ENCODE assay signal across 10 cellular contexts in genomic region chr6:137165375-137166246, GRCh38. TPM values are rescaled to one million over a fixed set of nuclear protein-coding genes. Genes with fewer than 3 reads are reported as not detected.
A peak's percentile ranks its signal among the peaks of the same experiment; 100 is the strongest.
DNase-seq lines count a peak whose midpoint lies in the region; ATAC-seq and TF ChIP-seq lines count a peak whose summit lies in the region.
"Had no signal": no experiment of that assay in that cellular context is flagged by ENCODE, and none has a peak within 500 bp of the region (broad histone marks: within the 10 kb centered on the region; RNA-seq: fewer than 3 reads in every experiment).

No MANE protein-coding gene starts in this region.

- no peak overlapping the region for H2BK5ac ChIP-seq in mesenchymal stem cell (ENCODE audit: low read depth, low read length, poor library complexity, severe bottlenecking)

- 84 to 87% methylated on average over 9 of the region's 9 CpGs for WGBS in aorta, 2 donors
- WGBS in mesenchymal stem cell: 88% methylated on average over 9 of the region's 9 CpGs

- no peak overlapping the region for H2AFZ ChIP-seq in mesenchymal stem cell (ENCODE audit: low read depth, low read length)

- POLR2A ChIA-PET in CD4-positive, alpha-beta memory T cell (lab: Charles Lee; ENCODE audit: partially characterized antibody): interaction anchor here (0.7 to 2.4 kb wide), 4 partner anchors 10 to 143 kb away, joined by 3 to 16 read pairs (median 4); no protein-coding TSS in a partner anchor

- peak; percentile 17 for TF ChIP-seq CTCF in colonic mucosa (IDR thresholded peaks at IDR 0.05)

- no peak overlapping the region for H3K27ac ChIP-seq in CD4-positive, alpha-beta memory T cell (ENCODE audit: low read depth, low read length)
- H3K27ac ChIP-seq in colonic mucosa (no peak overlapping the region), aorta (ENCODE audit: low read depth in 1 of 2, low read length in 2 of 2) (no peak overlapping the region), mesenchymal stem cell (ENCODE audit: low read length, poor library complexity, severe bottlenecking) (no peak overlapping the region), caudate nucleus (ENCODE audit: low read depth, low read length) (no peak overlapping the region)
- H3K27ac ChIP-seq: SJSA1 had no signal

- no peak overlapping the region for H2BK120ac ChIP-seq in mesenchymal stem cell (ENCODE audit: low read depth, low read length)

- peaks cover 14 to 43% (median 27%) of the 10 kb centered on the region in 4 donors for H3K4me1 Mint-ChIP-seq in CD4-positive, alpha-beta memory T cell

- ATAC-seq in GM18519 (IDR thresholded peaks at IDR 0.05; ENCODE audit: low FRiP score, unreplicated experiment) (peak; percentile 32), HG03064 (IDR thresholded peaks at IDR 0.05; ENCODE audit: low read depth, unreplicated experiment) (peak; percentile 48), aorta (ENCODE audit: low FRiP score) (no peak)

- intact Hi-C loops in CD4-positive, alpha-beta memory T cell (cut with micrococcal nuclease): loop anchor here (1.0 to 5.0 kb wide), 2 partner anchors 71 to 147 kb away; no protein-coding TSS in a partner anchor
- intact Hi-C loops in colonic mucosa (cut with DNase I) (no loop called here), aorta (cut with DNase I) (loop anchor here in 1 of 2 donors (10.0 kb wide), 1 partner anchor 99 kb away; no protein-coding TSS in a partner anchor)

- H3K4me1 ChIP-seq in CD4-positive, alpha-beta memory T cell (ENCODE audit: insufficient read depth, low read length): peaks cover 16% of the 10 kb centered on the region
- no peaks in the 10 kb centered on the region for H3K4me1 ChIP-seq in colonic mucosa
- no peaks in the 10 kb centered on the region for H3K4me1 ChIP-seq in aorta (ENCODE audit: control insufficient read depth in 1 of 2, insufficient read depth in 2 of 2, low read length in 2 of 2)
- no peaks in the 10 kb centered on the region for H3K4me1 ChIP-seq in mesenchymal stem cell (ENCODE audit: control insufficient read depth, insufficient read depth, low read depth, low read length)
- H3K4me1 ChIP-seq: SJSA1 had no signal

- no peak overlapping the region for H3K4ac ChIP-seq in mesenchymal stem cell (ENCODE audit: low read depth in 1 of 2, low read length in 2 of 2)

- H3K27me3 ChIP-seq in CD4-positive, alpha-beta memory T cell (ENCODE audit: insufficient read depth, low read length): no peaks in the 10 kb centered on the region
- H3K27me3 ChIP-seq in colonic mucosa: no peaks in the 10 kb centered on the region
- H3K27me3 ChIP-seq in aorta (ENCODE audit: control insufficient read depth in 1 of 2, insufficient read depth in 2 of 2, low read length in 1 of 2): no peaks in the 10 kb centered on the region
- H3K27me3 ChIP-seq in mesenchymal stem cell (ENCODE audit: control insufficient read depth in 1 of 2, insufficient read depth in 1 of 2, low read length in 2 of 2): no peaks in the 10 kb centered on the region
- H3K27me3 ChIP-seq: SJSA1 had no signal

- H4K8ac ChIP-seq in mesenchymal stem cell (ENCODE audit: low read length): no peak overlapping the region

- no peak overlapping the region for H3K9ac ChIP-seq in colonic mucosa (ENCODE audit: low read depth in 2 of 2, low read length in 2 of 2)
- H3K9ac ChIP-seq in mesenchymal stem cell (ENCODE audit: low read length): no peak overlapping the region

- no peak overlapping the region for H2BK15ac ChIP-seq in mesenchymal stem cell (ENCODE audit: low read depth, poor library complexity, severe bottlenecking)

- no peak overlapping the region for H3K23ac ChIP-seq in mesenchymal stem cell (ENCODE audit: low read length in 2 of 2)

- CTCF ChIA-PET in CD4-positive, alpha-beta memory T cell (lab: Charles Lee; ENCODE audit: partially characterized antibody): interaction anchor here (0.6 to 4.0 kb wide), 23 partner anchors 10 to 336 kb away, joined by 3 to 33 read pairs (median 3); no protein-coding TSS in a partner anchor

- peaks cover 0 to 9% (median 4%) of the 10 kb centered on the region in 8 donors for H3K9me3 Mint-ChIP-seq in CD4-positive, alpha-beta memory T cell

- H3K36me3 Mint-ChIP-seq in CD4-positive, alpha-beta memory T cell: peaks cover 0 to 7% of the 10 kb centered on the region in 2 donors

- no peak overlapping the region for H3K14ac ChIP-seq in mesenchymal stem cell (ENCODE audit: low read length in 2 of 2)

- H3K4me2 ChIP-seq in mesenchymal stem cell (ENCODE audit: low read length, poor library complexity, severe bottlenecking): no peak overlapping the region

- peaks cover 2 to 4% of the 10 kb centered on the region in 2 donors for H3K27me3 Mint-ChIP-seq in CD4-positive, alpha-beta memory T cell

- H3K27ac Mint-ChIP-seq in CD4-positive, alpha-beta memory T cell: peak overlapping the region; percentile 11 to 88 (median 68)

- H2AK5ac ChIP-seq in mesenchymal stem cell (ENCODE audit: low read length, severe bottlenecking): no peak overlapping the region

- H3K18ac ChIP-seq in mesenchymal stem cell (ENCODE audit: low read depth in 1 of 2, low read length in 2 of 2): no peak overlapping the region

- H3K79me1 ChIP-seq in mesenchymal stem cell (replicated peaks; ENCODE audit: low read length, poor library complexity, severe bottlenecking): no peaks in the 10 kb centered on the region

- no peak overlapping the region for H4K91ac ChIP-seq in mesenchymal stem cell (ENCODE audit: low read length)

- peak; percentile 36 to 73 (median 43) for DNase-seq in CD4-positive, alpha-beta memory T cell
- DNase-seq in RPMI8226 (peak; percentile 45), colonic mucosa (peak; percentile 33), aorta (no peak), mesenchymal stem cell (no peak), caudate nucleus (lab: John Stamatoyannopoulos, UW) (no peak)

- H3K4me3 Mint-ChIP-seq in CD4-positive, alpha-beta memory T cell: peak overlapping the region in 7 of 8 donors; percentile 31 to 78 (median 60)

- no peaks in the 10 kb centered on the region for H3K36me3 ChIP-seq in CD4-positive, alpha-beta memory T cell (ENCODE audit: insufficient read depth, low read length)
- H3K36me3 ChIP-seq in colonic mucosa (no peaks in the 10 kb centered on the region), aorta (ENCODE audit: control insufficient read depth in 1 of 2, insufficient read depth in 2 of 2, low read length in 1 of 2) (no peaks in the 10 kb centered on the region), mesenchymal stem cell (ENCODE audit: control insufficient read depth in 1 of 2, insufficient read depth in 2 of 2, low read depth in 1 of 2, low read length in 2 of 2) (no peaks in the 10 kb centered on the region)
- H3K36me3 ChIP-seq: SJSA1 had no signal

- no peak overlapping the region for H3K4me3 ChIP-seq in CD4-positive, alpha-beta memory T cell (ENCODE audit: low read length in 2 of 2)
- H3K4me3 ChIP-seq in colonic mucosa (no peak overlapping the region), aorta (ENCODE audit: low read length in 2 of 2) (no peak overlapping the region), mesenchymal stem cell (ENCODE audit: insufficient read depth in 1 of 2, low read depth in 1 of 2, low read length in 2 of 2) (no peak overlapping the region)
- H3K4me3 ChIP-seq: SJSA1 had no signal

- peaks cover 0 to 3% of the 10 kb centered on the region in 2 donors for H3K9me3 ChIP-seq in CD4-positive, alpha-beta memory T cell (ENCODE audit: control insufficient read depth in 1 of 2, low read length in 2 of 2)
- H3K9me3 ChIP-seq in colonic mucosa (no peaks in the 10 kb centered on the region), aorta (ENCODE audit: control insufficient read depth, low read length) (no peaks in the 10 kb centered on the region), mesenchymal stem cell (ENCODE audit: control insufficient read depth, low read length) (peaks cover 24% of the 10 kb centered on the region)
- H3K9me3 ChIP-seq: SJSA1 had no signal

- no peak overlapping the region for H2BK12ac ChIP-seq in mesenchymal stem cell (ENCODE audit: low read length in 2 of 2)

RNA-seq across cellular contexts. Expression of gene IL22RA2, which starts 7.8 kb away (rescaled TPM):
- not detected for total RNA-seq in CD4-positive, alpha-beta memory T cell
- polyA plus RNA-seq in CD4-positive, alpha-beta memory T cell: not detected
- under 1 TPM in 1 of 2 donors, not detected in 1; 0.21 TPM for total RNA-seq in colonic mucosa
- not detected for total RNA-seq in aorta
- not detected for polyA plus RNA-seq in aorta
- not detected for polyA plus RNA-seq in mesenchymal stem cell (2013, experiment 1 of 2)
- not detected for polyA plus RNA-seq in mesenchymal stem cell (2013, experiment 2 of 2)
- total RNA-seq: SJSA1, urinary bladder had no signal
- polyA plus RNA-seq: urinary bladder had no signal

RNA-seq across cellular contexts. Expression of gene IFNGR1, which starts 53.6 kb away (rescaled TPM):
- total RNA-seq in CD4-positive, alpha-beta memory T cell: 10 to 100 TPM; 38.3 to 38.8 TPM
- polyA plus RNA-seq in CD4-positive, alpha-beta memory T cell: 10 to 100 TPM; 41.0 to 57.9 TPM
- 100 to 1,000 TPM in 1 of 2 donors, 10 to 100 TPM in 1; 58.2 to 131 TPM for total RNA-seq in colonic mucosa
- total RNA-seq in aorta: 10 to 100 TPM; 64.4 to 82.8 TPM
- 10 to 100 TPM; 46.1 to 59.5 TPM for polyA plus RNA-seq in aorta
- polyA plus RNA-seq in mesenchymal stem cell (2013, experiment 1 of 2): 41.2 TPM
- polyA plus RNA-seq in mesenchymal stem cell (2013, experiment 2 of 2): 43.6 TPM

Comparison
In these comparisons a context has a peak if more than half of its experiments do, and no peak if none do; other contexts are left out.
1. DNase-seq: peak in CD4-positive, alpha-beta memory T cell (5 of 5), RPMI8226 (single experiment) and colonic mucosa (single experiment); none in aorta (0 of 2), mesenchymal stem cell (single experiment) and caudate nucleus (0 of 61).